16 cellular contexts compared by ENCODE assay signal in genomic region chr2:71353247-71353646, GRCh38. TPM values are rescaled to one million over a fixed set of nuclear protein-coding genes. Genes with fewer than 3 reads are reported as not detected.
DNase-seq lines count a peak whose midpoint lies in the region; ATAC-seq and TF ChIP-seq lines count a peak whose summit lies in the region.
"Had no signal": no experiment of that assay in that cellular context is flagged by ENCODE, and none has a peak within 500 bp of the region (broad histone marks: within the 10 kb centered on the region; RNA-seq: fewer than 3 reads in every experiment).

No MANE protein-coding gene starts in this region.

- H3K4me1 ChIP-seq in neutrophil (ENCODE audit: control insufficient read depth in 1 of 2, insufficient read depth in 1 of 2, low read depth in 1 of 2, low read length in 1 of 2) = peaks cover 7 to 9% of the 10 kb centered on the region in 2 experiments
- H3K4me1 ChIP-seq in mucosa of descending colon (ENCODE audit: low read depth) = no peaks in the 10 kb centered on the region
- H3K4me1 ChIP-seq in gastroesophageal sphincter = peaks cover 0 to 38% (median 0%) of the 10 kb centered on the region in 3 donors
- H3K4me1 ChIP-seq: colonic mucosa had no signal

- no peak overlapping the region for H3K4me3 Mint-ChIP-seq in activated CD8-positive, alpha-beta T cell treated with anti-CD3 and anti-CD28 coated beads for 36 hours
- H3K4me3 Mint-ChIP-seq in activated CD8-positive, alpha-beta T cell treated with anti-CD3 and anti-CD28 coated beads, Interleukin-2, amount 10 ng/mL, durations not matched to agents 7 days and 5 days = no peak overlapping the region

- H3K27ac Mint-ChIP-seq in activated CD8-positive, alpha-beta T cell treated with anti-CD3 and anti-CD28 coated beads for 36 hours = peak overlapping the region; percentile 72
- no peak overlapping the region for H3K27ac Mint-ChIP-seq in activated CD8-positive, alpha-beta T cell treated with anti-CD3 and anti-CD28 coated beads, Interleukin-2, amount 10 ng/mL, durations not matched to agents 7 days and 5 days

- WGBS in gastroesophageal sphincter (ENCODE audit: low coverage in 1 of 2), 2 donors = 46 to 63% methylated on average over 2 of the region's 2 CpGs

- TF ChIP-seq POLR2A in gastroesophageal sphincter (IDR thresholded peaks at IDR 0.05) = no peak

- H3K4me1 Mint-ChIP-seq in activated CD8-positive, alpha-beta T cell treated with anti-CD3 and anti-CD28 coated beads for 36 hours (ENCODE audit: low read depth) = peaks cover 48% of the 10 kb centered on the region
- H3K4me1 Mint-ChIP-seq in activated CD8-positive, alpha-beta T cell treated with anti-CD3 and anti-CD28 coated beads, Interleukin-2, amount 10 ng/mL, durations not matched to agents 7 days and 5 days (ENCODE audit: low read depth) = peaks cover 12% of the 10 kb centered on the region

- DNase-seq in activated CD8-positive, alpha-beta T cell treated with anti-CD3 and anti-CD28 coated beads for 36 hours = no peak
- DNase-seq in activated CD8-positive, alpha-beta T cell treated with anti-CD3 and anti-CD28 coated beads, Interleukin-2, amount 10 ng/mL, durations not matched to agents 7 days and 5 days = no peak
- no peak for DNase-seq in mucosa of descending colon
- DNase-seq in SKM-1 treated with dmso at 0.1 percent for 144 hours (lab: John Stamatoyannopoulos, UW; ENCODE audit: unreplicated experiment) = no peak
- DNase-seq: activated CD4-positive, alpha-beta T cell treated with anti-CD3 and anti-CD28 coated beads for 48 hours; colonic mucosa; esophagus squamous epithelium; KG1; NCI-H2029 treated with DMSO at 0.1 percent for 48 hours; occipital lobe; SW 1271; upper lobe of left lung had no signal

- CTCF ChIA-PET in activated CD8-positive, alpha-beta T cell treated with anti-CD3 and anti-CD28 coated beads for 36 hours (lab: Charles Lee) = interaction anchor here (0.6 to 2.2 kb wide), 4 partner anchors 21 to 159 kb away, joined by 3 to 8 read pairs (median 4); partner anchors contain the start of gene ZNF638
- CTCF ChIA-PET in activated CD8-positive, alpha-beta T cell treated with anti-CD3 and anti-CD28 coated beads, Interleukin-2, amount 10 ng/mL, durations not matched to agents 7 days and 5 days (lab: Charles Lee) = interaction anchor here (1.0 to 1.5 kb wide), 3 partner anchors 22 to 108 kb away, joined by 3 to 6 read pairs (median 3); partner anchors contain the start of gene ZNF638

- H3K36me3 Mint-ChIP-seq in activated CD8-positive, alpha-beta T cell treated with anti-CD3 and anti-CD28 coated beads for 36 hours (ENCODE audit: low read depth) = peaks cover 52% of the 10 kb centered on the region
- peaks cover 47% of the 10 kb centered on the region for H3K36me3 Mint-ChIP-seq in activated CD8-positive, alpha-beta T cell treated with anti-CD3 and anti-CD28 coated beads, Interleukin-2, amount 10 ng/mL, durations not matched to agents 7 days and 5 days (ENCODE audit: low read depth)

- H3K36me3 ChIP-seq in neutrophil (peaks cover 58% of the 10 kb centered on the region), mucosa of descending colon (ENCODE audit: low read depth) (no peaks in the 10 kb centered on the region), gastroesophageal sphincter (peaks cover 0 to 50% of the 10 kb centered on the region in 2 donors)
- H3K36me3 ChIP-seq: colonic mucosa had no signal

- H3K4me3 ChIP-seq in neutrophil (ENCODE audit: low read depth in 1 of 2, low read length in 1 of 2) (no peak overlapping the region), mucosa of descending colon (no peak overlapping the region), gastroesophageal sphincter (no peak overlapping the region)
- H3K4me3 ChIP-seq: colonic mucosa, esophagus squamous epithelium, upper lobe of left lung had no signal

- POLR2A ChIA-PET in activated CD8-positive, alpha-beta T cell treated with anti-CD3 and anti-CD28 coated beads for 36 hours (lab: Charles Lee) = no interaction called here
- POLR2A ChIA-PET in activated CD8-positive, alpha-beta T cell treated with anti-CD3 and anti-CD28 coated beads, Interleukin-2, amount 10 ng/mL, durations not matched to agents 7 days and 5 days (lab: Charles Lee) = no interaction called here

- TF ChIP-seq CTCF in activated CD8-positive, alpha-beta T cell treated with anti-CD3 and anti-CD28 coated beads for 36 hours (IDR thresholded peaks at IDR 0.05) = no peak
- TF ChIP-seq CTCF in neutrophil (IDR thresholded peaks at IDR 0.05) = no peak
- TF ChIP-seq CTCF in mucosa of descending colon (IDR thresholded peaks at IDR 0.05) = no peak
- no peak for TF ChIP-seq CTCF in gastroesophageal sphincter (IDR thresholded peaks at IDR 0.05)

- no peaks in the 10 kb centered on the region for H3K27me3 ChIP-seq in neutrophil
- no peaks in the 10 kb centered on the region for H3K27me3 ChIP-seq in gastroesophageal sphincter
- H3K27me3 ChIP-seq: colonic mucosa, esophagus squamous epithelium, upper lobe of left lung had no signal

- no peaks in the 10 kb centered on the region for H3K27me3 Mint-ChIP-seq in activated CD8-positive, alpha-beta T cell treated with anti-CD3 and anti-CD28 coated beads for 36 hours
- no peaks in the 10 kb centered on the region for H3K27me3 Mint-ChIP-seq in activated CD8-positive, alpha-beta T cell treated with anti-CD3 and anti-CD28 coated beads, Interleukin-2, amount 10 ng/mL, durations not matched to agents 7 days and 5 days (ENCODE audit: low read depth)

- H3K27ac ChIP-seq in neutrophil (peak overlapping the region; percentile 47), gastroesophageal sphincter (no peak overlapping the region)
- H3K27ac ChIP-seq: colonic mucosa, esophagus squamous epithelium, upper lobe of left lung had no signal

- TF ChIP-seq EP300 in gastroesophageal sphincter (IDR thresholded peaks at IDR 0.05) = no peak

- ATAC-seq in activated CD8-positive, alpha-beta T cell treated with anti-CD3 and anti-CD28 coated beads for 36 hours = peak; percentile 88
- no peak for ATAC-seq in activated CD8-positive, alpha-beta T cell treated with anti-CD3 and anti-CD28 coated beads, Interleukin-2, amount 10 ng/mL, durations not matched to agents 7 days and 5 days
- ATAC-seq in GM21360 (IDR thresholded peaks at IDR 0.05; ENCODE audit: unreplicated experiment) = peak; percentile 76
- peak; percentile 71 for ATAC-seq in HG03439 (IDR thresholded peaks at IDR 0.05; ENCODE audit: unreplicated experiment)
- ATAC-seq in mucosa of descending colon = no peak
- no peak for ATAC-seq in gastroesophageal sphincter

- H3K9me3 Mint-ChIP-seq in activated CD8-positive, alpha-beta T cell treated with anti-CD3 and anti-CD28 coated beads for 36 hours = no peaks in the 10 kb centered on the region
- H3K9me3 Mint-ChIP-seq in activated CD8-positive, alpha-beta T cell treated with anti-CD3 and anti-CD28 coated beads, Interleukin-2, amount 10 ng/mL, durations not matched to agents 7 days and 5 days (ENCODE audit: insufficient read depth) = no peaks in the 10 kb centered on the region

- intact Hi-C loops in activated CD8-positive, alpha-beta T cell treated with anti-CD3 and anti-CD28 coated beads for 36 hours (cut with micrococcal nuclease) = no loop called here
- intact Hi-C loops in mucosa of descending colon (cut with DNase I, micrococcal nuclease) = no loop called here

- H3K9me3 ChIP-seq in neutrophil (no peaks in the 10 kb centered on the region), mucosa of descending colon (no peaks in the 10 kb centered on the region), gastroesophageal sphincter (no peaks in the 10 kb centered on the region)
- H3K9me3 ChIP-seq: colonic mucosa, esophagus squamous epithelium, upper lobe of left lung had no signal

RNA-seq across cellular contexts. Expression of gene ZNF638, which starts 21.7 kb away (rescaled TPM):
- total RNA-seq in activated CD8-positive, alpha-beta T cell treated with anti-CD3 and anti-CD28 coated beads for 36 hours = 10 to 100 TPM; 81.1 to 86.0 TPM
- total RNA-seq in activated CD8-positive, alpha-beta T cell treated with anti-CD3 and anti-CD28 coated beads, Interleukin-2, amount 10 ng/mL, durations not matched to agents 7 days and 5 days = 10 to 100 TPM; 69.7 to 74.0 TPM
- 100 to 1,000 TPM in 1 of 3 donors, 10 to 100 TPM in 2; 87.4 to 118 (median 95.0) TPM for total RNA-seq in mucosa of descending colon
- 100 to 1,000 TPM in 2 of 4 donors, 10 to 100 TPM in 2; 80.7 to 223 (median 122) TPM for total RNA-seq in gastroesophageal sphincter

Comparison
In these comparisons a context has a peak if more than half of its experiments do, and no peak if none do; other contexts are left out.
1. ATAC-seq: peak in activated CD8-positive, alpha-beta T cell treated with anti-CD3 and anti-CD28 coated beads for 36 hours (single experiment), GM21360 (single experiment) and HG03439 (single experiment); none in activated CD8-positive, alpha-beta T cell treated with anti-CD3 and anti-CD28 coated beads, Interleukin-2, amount 10 ng/mL, durations not matched to agents 7 days and 5 days (single experiment), mucosa of descending colon (single experiment) and gastroesophageal sphincter (single experiment).